In genomic region chr5:141430332-141431113, GRCh38 we compare ENCODE assay signal across 8 cellular contexts. TPM values are rescaled to one million over a fixed set of nuclear protein-coding genes. Genes with fewer than 3 reads are reported as not detected.
DNase-seq lines count a peak whose midpoint lies in the region; ATAC-seq and TF ChIP-seq lines count a peak whose summit lies in the region.

TSS of gene PCDHGA12 (plus strand) at chr5:141430507. CDS start at chr5:141430760, 253 bp downstream.

- H2BK12ac ChIP-seq in H9 (ENCODE audit: insufficient read length, low read depth, low read length) = no peak within 1 kb of the TSS

- H3K36me3 ChIP-seq in RWPE2 (ENCODE audit: low read depth) = no peaks in the 10 kb centered on the region

- no peak within 1 kb of the TSS for H2BK15ac ChIP-seq in H9 (ENCODE audit: low read depth, low read length)

- DNase-seq in NOMO-1 treated with DMSO at 0.1 percent for 48 hours (lab: John Stamatoyannopoulos, UW; ENCODE audit: unreplicated experiment) = peak; percentile 52
- no peak for DNase-seq in NOMO-1 treated with dmso at 0.1 percent for 144 hours (lab: John Stamatoyannopoulos, UW; ENCODE audit: unreplicated experiment)
- DNase-seq in RWPE2 (ENCODE audit: low spot score) = no peak
- DNase-seq in fibroblast of the aortic adventitia (ENCODE audit: low read depth) = peak; percentile 97
- no peak for DNase-seq in progenitor cell of endocrine pancreas (ENCODE audit: low spot score, unreplicated experiment)
- no peak for DNase-seq in H9

- no CpG with 5 or more reads among the region's 33 CpGs for WGBS in H9 (ENCODE audit: extremely low coverage, insufficient read length, low lambda C conversion rate)

- H3K4me3 Mint-ChIP-seq in progenitor cell of endocrine pancreas (ENCODE audit: low read depth) (no peak within 1 kb of the TSS), H9 (no peak within 1 kb of the TSS; a peak in 1 of 5 replicates)

- H3K27ac ChIP-seq in RWPE2 (ENCODE audit: poor library complexity, severe bottlenecking) (no peak within 1 kb of the TSS), H9 (ENCODE audit: insufficient read length, low read depth, low read length) (no peak within 1 kb of the TSS)

- H3K36me3 Mint-ChIP-seq in progenitor cell of endocrine pancreas (ENCODE audit: insufficient read depth) (peaks cover 63% of the 10 kb centered on the region), H9 (ENCODE audit: insufficient read depth in 1 of 3, low read depth in 3 of 3) (peaks cover 54 to 83% (median 63%) of the 10 kb centered on the region in 3 experiments)

- no peaks in the 10 kb centered on the region for H4K20me1 ChIP-seq in H9 (ENCODE audit: control insufficient read depth, insufficient read depth, insufficient read length)

- peaks cover 13% of the 10 kb centered on the region for H3K27me3 ChIP-seq in RWPE2 (ENCODE audit: insufficient read depth, poor library complexity, severe bottlenecking)
- no peaks in the 10 kb centered on the region for H3K27me3 ChIP-seq in H9 (ENCODE audit: insufficient read depth, low read length)

- H3K4me2 ChIP-seq in H9 (ENCODE audit: insufficient read depth, insufficient read length, low read length) = no peak within 1 kb of the TSS

- H2AFZ ChIP-seq in H9 (ENCODE audit: low read length) = no peak within 1 kb of the TSS

- H2BK20ac ChIP-seq in H9 (ENCODE audit: low read depth, low read length, poor library complexity, severe bottlenecking) = no peak within 1 kb of the TSS

- no peak within 1 kb of the TSS for H2AK5ac ChIP-seq in H9 (ENCODE audit: insufficient read length, low read length)

- H4K8ac ChIP-seq in H9 (replicated peaks; ENCODE audit: insufficient read length, low read depth, low read length) = no peak within 1 kb of the TSS

- H3K4me3 ChIP-seq in RWPE2 (ENCODE audit: severe bottlenecking) (peak within 1 kb of the TSS; percentile 17), fibroblast of the aortic adventitia (ENCODE audit: low read depth, low read length) (peak within 1 kb of the TSS; percentile 69)

- no peaks in the 10 kb centered on the region for H3K79me2 ChIP-seq in H9 (ENCODE audit: insufficient read depth, low read length)

- H3K9me3 Mint-ChIP-seq in progenitor cell of endocrine pancreas (ENCODE audit: low read depth) = peaks cover 54% of the 10 kb centered on the region
- H3K9me3 Mint-ChIP-seq in H9 = peaks cover 70 to 79% of the 10 kb centered on the region in 2 experiments

- H3K23me2 ChIP-seq in H9 (ENCODE audit: insufficient read length, low read depth, low read length, poor library complexity, severe bottlenecking) = no peaks in the 10 kb centered on the region

- TF ChIP-seq CTCF in RWPE2 (IDR thresholded peaks at IDR 0.05; ENCODE audit: poor library complexity, severe bottlenecking) (peak; percentile 81), fibroblast of the aortic adventitia (IDR thresholded peaks at IDR 0.05; ENCODE audit: insufficient read depth, low read length) (peak; percentile 75), progenitor cell of endocrine pancreas (IDR thresholded peaks at IDR 0.05; ENCODE audit: unreplicated experiment) (no peak), H9 (conservative IDR thresholded peaks at IDR 0.05) (no peak; the same call in 2 of the 3 replicates)

- H3K9me3 ChIP-seq in RWPE2 (ENCODE audit: severe bottlenecking) (peaks cover 45% of the 10 kb centered on the region), H9 (ENCODE audit: control insufficient read depth, low read depth, low read length) (peaks cover 23% of the 10 kb centered on the region)

- H3K4me1 ChIP-seq in RWPE2 (ENCODE audit: insufficient read depth, poor library complexity, severe bottlenecking) (no peaks in the 10 kb centered on the region), H9 (ENCODE audit: insufficient read depth, low read length) (no peaks in the 10 kb centered on the region)

- no peak within 1 kb of the TSS for H3K4ac ChIP-seq in H9 (ENCODE audit: low read depth, low read length)

- no peak within 1 kb of the TSS for H3K56ac ChIP-seq in H9 (ENCODE audit: insufficient read length, low read depth, low read length)

- no peak within 1 kb of the TSS for H3K9ac ChIP-seq in H9 (ENCODE audit: extremely low read depth, insufficient read length, low read length)

- H2BK120ac ChIP-seq in H9 (ENCODE audit: low read depth, low read length, poor library complexity, severe bottlenecking) = no peak within 1 kb of the TSS

- H3K23ac ChIP-seq in H9 (ENCODE audit: insufficient read length, low read depth, low read length) = no peak within 1 kb of the TSS

- ATAC-seq in HG02763 (IDR thresholded peaks at IDR 0.05; ENCODE audit: unreplicated experiment) (peak; percentile 89), RWPE2 (ENCODE audit: low read depth) (peak; percentile 86)
- ATAC-seq in activated CD4-positive, CD25-positive, alpha-beta regulatory T cell treated with anti-CD3 and anti-CD28 coated beads, Interleukin-2, amount 50 U/mL, for 24 hours = no peak

- H3K4me1 Mint-ChIP-seq in progenitor cell of endocrine pancreas (ENCODE audit: low read depth) (no peaks in the 10 kb centered on the region), H9 (no peaks in the 10 kb centered on the region)

- H3K79me1 ChIP-seq in H9 (ENCODE audit: insufficient read depth, low read depth, low read length, poor library complexity, severe bottlenecking) = no peaks in the 10 kb centered on the region

- H3K27me3 Mint-ChIP-seq in progenitor cell of endocrine pancreas (no peaks in the 10 kb centered on the region), H9 (ENCODE audit: low read depth) (peaks cover 3% of the 10 kb centered on the region)

- no peak within 1 kb of the TSS for H3K14ac ChIP-seq in H9 (ENCODE audit: insufficient read depth, low read length)

- no peak within 1 kb of the TSS for H2BK5ac ChIP-seq in H9 (ENCODE audit: insufficient read length, low read length)

- no peak within 1 kb of the TSS for H3T11ph ChIP-seq in H9 (ENCODE audit: low read length)

- no peak within 1 kb of the TSS for H3K18ac ChIP-seq in H9 (ENCODE audit: insufficient read length, low read depth, low read length)

- H3K27ac Mint-ChIP-seq in progenitor cell of endocrine pancreas (peak within 1 kb of the TSS; percentile 93), H9 (no peak within 1 kb of the TSS)

- H4K91ac ChIP-seq in H9 (ENCODE audit: insufficient read length, low read depth, low read length) = no peak within 1 kb of the TSS

- no peak within 1 kb of the TSS for H4K5ac ChIP-seq in H9 (ENCODE audit: insufficient read length, low read depth, low read length)

RNA-seq across cellular contexts. Expression of gene PCDHGA12, which starts in this region (rescaled TPM):
- total RNA-seq in fibroblast of the aortic adventitia (ENCODE audit: low replicate concordance) (39.7 and 50.5 TPM in 2 replicates), progenitor cell of endocrine pancreas (2.9 and 3.2 TPM in 2 replicates), H9 (2021) (1.3 and 1.4 TPM in 2 replicates)

Comparison
In these comparisons a context has a peak if more than half of its experiments do, and no peak if none do; other contexts are left out.
1. DNase-seq: peak in NOMO-1 treated with DMSO at 0.1 percent for 48 hours (single experiment) and fibroblast of the aortic adventitia (single experiment); none in NOMO-1 treated with dmso at 0.1 percent for 144 hours (single experiment), RWPE2 (single experiment), progenitor cell of endocrine pancreas (single experiment) and H9 (single experiment).
2. ATAC-seq: peak in HG02763 (single experiment) and RWPE2 (single experiment); none in activated CD4-positive, CD25-positive, alpha-beta regulatory T cell treated with anti-CD3 and anti-CD28 coated beads, Interleukin-2, amount 50 U/mL, for 24 hours (0 of 2).
3. CTCF ChIP-seq: peak in RWPE2 (single experiment) and fibroblast of the aortic adventitia (single experiment); none in progenitor cell of endocrine pancreas (single experiment) and H9 (single experiment).